8 cellular contexts compared by ENCODE assay signal in genomic region chr2:10813085-10813748, GRCh38. TPM values are rescaled to one million over a fixed set of nuclear protein-coding genes. Genes with fewer than 3 reads are reported as not detected.
DNase-seq lines count a peak whose midpoint lies in the region; ATAC-seq lines count a peak whose summit lies in the region.

No MANE protein-coding gene starts in this region.

- peak overlapping the region; percentile 83 for H3K27ac Mint-ChIP-seq in activated T-helper 1 cell treated with anti-CD3 and anti-CD28 coated beads, Interleukin-12 subunit alpha, Interleukin-12 subunit beta, Interleukin-2, Interleukin-4 antibody, amounts not matched to agents 30 ng/mL and 10 ng/mL and 1 ng/mL, durations not matched to agents 14 hours and 24 hours and 36 hours
- H3K27ac Mint-ChIP-seq in stimulated activated naive CD8-positive, alpha-beta T cell treated with anti-CD3 and anti-CD28 coated beads, Interleukin-15, amount 100 ng/mL, for 72 hours, result peak overlapping the region in 1 of 2 donors; percentile 50

- peaks cover 14% of the 10 kb centered on the region for H3K36me3 Mint-ChIP-seq in activated T-helper 1 cell treated with anti-CD3 and anti-CD28 coated beads, Interleukin-12 subunit alpha, Interleukin-12 subunit beta, Interleukin-2, Interleukin-4 antibody, amounts not matched to agents 30 ng/mL and 10 ng/mL and 1 ng/mL, durations not matched to agents 14 hours and 24 hours and 36 hours (ENCODE audit: low read depth)

- no peaks in the 10 kb centered on the region for H3K9me3 Mint-ChIP-seq in activated T-helper 1 cell treated with anti-CD3 and anti-CD28 coated beads, Interleukin-12 subunit alpha, Interleukin-12 subunit beta, Interleukin-2, Interleukin-4 antibody, amounts not matched to agents 30 ng/mL and 10 ng/mL and 1 ng/mL, durations not matched to agents 14 hours and 24 hours and 36 hours
- H3K9me3 Mint-ChIP-seq in stimulated activated naive CD8-positive, alpha-beta T cell treated with anti-CD3 and anti-CD28 coated beads, Interleukin-15, amount 100 ng/mL, for 72 hours, result no peaks in the 10 kb centered on the region

- H3K9ac ChIP-seq in iPS-20b (ENCODE audit: low read depth, low read length), result peak overlapping the region; percentile 66; the same call in 1 of the 2 replicates

- peaks cover under 1% of the 10 kb centered on the region; the same call in 1 of the 2 replicates for H3K36me3 ChIP-seq in iPS-20b (ENCODE audit: insufficient read depth, low read depth, low read length)

- peak overlapping the region; percentile 80 for H3K4me3 Mint-ChIP-seq in activated T-helper 1 cell treated with anti-CD3 and anti-CD28 coated beads, Interleukin-12 subunit alpha, Interleukin-12 subunit beta, Interleukin-2, Interleukin-4 antibody, amounts not matched to agents 30 ng/mL and 10 ng/mL and 1 ng/mL, durations not matched to agents 14 hours and 24 hours and 36 hours
- peak overlapping the region; percentile 74 to 82 for H3K4me3 Mint-ChIP-seq in stimulated activated naive CD8-positive, alpha-beta T cell treated with anti-CD3 and anti-CD28 coated beads, Interleukin-15, amount 100 ng/mL, for 72 hours

- peaks cover 11% of the 10 kb centered on the region for H3K4me1 ChIP-seq in iPS-20b (ENCODE audit: insufficient read depth, low read length)

- no peaks in the 10 kb centered on the region for H3K27me3 ChIP-seq in iPS-20b (ENCODE audit: insufficient read depth, low read length)

- H3K4me1 Mint-ChIP-seq in activated T-helper 1 cell treated with anti-CD3 and anti-CD28 coated beads, Interleukin-12 subunit alpha, Interleukin-12 subunit beta, Interleukin-2, Interleukin-4 antibody, amounts not matched to agents 30 ng/mL and 10 ng/mL and 1 ng/mL, durations not matched to agents 14 hours and 24 hours and 36 hours (ENCODE audit: low read depth), result peaks cover 25% of the 10 kb centered on the region
- H3K4me1 Mint-ChIP-seq in stimulated activated naive CD8-positive, alpha-beta T cell treated with anti-CD3 and anti-CD28 coated beads, Interleukin-15, amount 100 ng/mL, for 72 hours, result peaks cover 36% of the 10 kb centered on the region

- peaks cover 13% of the 10 kb centered on the region for H3K27me3 Mint-ChIP-seq in activated T-helper 1 cell treated with anti-CD3 and anti-CD28 coated beads, Interleukin-12 subunit alpha, Interleukin-12 subunit beta, Interleukin-2, Interleukin-4 antibody, amounts not matched to agents 30 ng/mL and 10 ng/mL and 1 ng/mL, durations not matched to agents 14 hours and 24 hours and 36 hours (ENCODE audit: insufficient read depth)
- H3K27me3 Mint-ChIP-seq in stimulated activated naive CD8-positive, alpha-beta T cell treated with anti-CD3 and anti-CD28 coated beads, Interleukin-15, amount 100 ng/mL, for 72 hours, result peaks cover 6% of the 10 kb centered on the region

- peak overlapping the region; percentile 89 for H3K4me3 ChIP-seq in iPS-20b (ENCODE audit: low read length)

- DNase-seq in NCI-H748 (lab: John Stamatoyannopoulos, UW; ENCODE audit: unreplicated experiment) (peak; percentile 55), NCI-H748 treated with DMSO at 0.1 percent for 48 hours (lab: John Stamatoyannopoulos, UW) (no peak)
- no peak for DNase-seq in activated T-helper 1 cell treated with anti-CD3 and anti-CD28 coated beads, Interleukin-12 subunit alpha, Interleukin-12 subunit beta, Interleukin-2, Interleukin-4 antibody, amounts not matched to agents 30 ng/mL and 10 ng/mL and 1 ng/mL, durations not matched to agents 14 hours and 24 hours and 36 hours (ENCODE audit: low spot score)
- DNase-seq in stimulated activated naive CD8-positive, alpha-beta T cell treated with anti-CD3 and anti-CD28 coated beads, Interleukin-15, amount 100 ng/mL, for 72 hours, result no peak

- intact Hi-C loops in activated T-helper 1 cell treated with anti-CD3 and anti-CD28 coated beads, Interleukin-12 subunit alpha, Interleukin-12 subunit beta, Interleukin-2, Interleukin-4 antibody, amounts not matched to agents 30 ng/mL and 10 ng/mL and 1 ng/mL, durations not matched to agents 14 hours and 24 hours and 36 hours (cut with micrococcal nuclease), result loop anchor here (2.0 to 5.0 kb wide), 8 partner anchors 319 to 1976 kb away; partner anchors contain the start of genes CPSF3, E2F6, HPCAL1 and ITGB1BP1

- no peak overlapping the region for H3K27ac ChIP-seq in iPS-20b (ENCODE audit: low read length)

- no peak for ATAC-seq in stimulated activated naive CD8-positive, alpha-beta T cell treated with anti-CD3 and anti-CD28 coated beads, Interleukin-15, amount 100 ng/mL, for 72 hours
- no peak for ATAC-seq in HG02588 (IDR thresholded peaks at IDR 0.05; ENCODE audit: unreplicated experiment)
- ATAC-seq in GM18519 (IDR thresholded peaks at IDR 0.05; ENCODE audit: low FRiP score, unreplicated experiment), result no peak
- ATAC-seq in GM21526 (IDR thresholded peaks at IDR 0.05; ENCODE audit: low FRiP score, unreplicated experiment), result no peak

- no peaks in the 10 kb centered on the region for H3K9me3 ChIP-seq in iPS-20b (ENCODE audit: insufficient read depth, low read depth, low read length)

RNA-seq across cellular contexts. Expression of gene PDIA6, which starts 0.6 kb away (rescaled TPM):
- 171 and 173 TPM in 2 replicates for total RNA-seq in activated T-helper 1 cell treated with anti-CD3 and anti-CD28 coated beads, Interleukin-12 subunit alpha, Interleukin-12 subunit beta, Interleukin-2, Interleukin-4 antibody, amounts not matched to agents 30 ng/mL and 10 ng/mL and 1 ng/mL, durations not matched to agents 14 hours and 24 hours and 36 hours
